ENCODE assay signal across 26 cellular contexts in the genomic region with DNA sequence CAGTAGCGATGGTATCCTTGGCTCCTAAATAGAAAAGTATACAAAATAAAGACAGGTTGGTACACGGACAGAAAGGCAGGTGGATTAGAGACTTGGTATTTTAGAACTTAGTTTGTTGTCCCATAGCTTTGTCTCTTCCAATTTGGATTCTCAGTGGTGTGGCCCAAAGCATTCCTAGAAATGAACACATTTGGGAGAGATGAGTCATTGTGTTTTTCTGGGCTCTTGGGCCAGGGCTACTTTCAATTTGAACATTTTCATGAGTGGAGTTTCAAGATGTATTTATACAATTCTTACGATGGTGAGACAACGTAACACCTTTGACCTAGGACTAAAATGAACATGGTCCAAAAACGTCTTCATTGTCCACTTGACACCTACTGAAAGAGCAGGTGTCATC.
"Had no signal": no experiment of that assay in that cellular context is flagged by ENCODE, and none has a peak within 500 bp of the region (broad histone marks: within the 10 kb centered on the region; RNA-seq: fewer than 3 reads in every experiment).

No MANE protein-coding gene starts in this region.

- H3K36me3 ChIP-seq: brain microvascular endothelial cell, gastrocnemius medialis, lower lobe of right lung, right lobe of liver, stomach had no signal

- H3K4me3 Mint-ChIP-seq: activated CD4-positive, alpha-beta memory T cell treated with anti-CD3 and anti-CD28 coated beads, Interleukin-2, amount 10 ng/mL, durations not matched to agents 7 days and 5 days; activated CD4-positive, alpha-beta T cell treated with anti-CD3 and anti-CD28 coated beads, Interleukin-2, amount 10 ng/mL, durations not matched to agents 24 days and 14 days; activated naive CD4-positive, alpha-beta T cell treated with anti-CD3 and anti-CD28 coated beads, Interleukin-2, amount 10 ng/mL, durations not matched to agents 7 days and 5 days; activated naive CD8-positive, alpha-beta T cell treated with anti-CD3 and anti-CD28 coated beads, Interleukin-2, amount 50 U/mL, for 24 hours; nephron progenitor cell; stimulated activated memory B cell treated with anti-CD40 and anti-IgM and Interleukin-4, amounts not matched to agents 10 μg/mL and 1 μg/mL and 100 μg/mL, for 72 hours; type B pancreatic cell had no signal

- ATAC-seq: activated CD4-positive, CD25-positive, alpha-beta regulatory T cell treated with anti-CD3 and anti-CD28 coated beads, Interleukin-2, amount 50 U/mL, for 24 hours; activated naive CD8-positive, alpha-beta T cell treated with anti-CD3 and anti-CD28 coated beads, Interleukin-2, amount 50 U/mL, for 24 hours; esophagus mucosa; gastrocnemius medialis; lower lobe of right lung; mucosa of descending colon; stimulated activated memory B cell treated with anti-CD40 and anti-IgM and Interleukin-4, amounts not matched to agents 10 μg/mL and 1 μg/mL and 100 μg/mL, for 72 hours had no signal

- H3K27me3 ChIP-seq: brain microvascular endothelial cell, gastrocnemius medialis, right lobe of liver, stomach had no signal

- H3K4me3 ChIP-seq: gastrocnemius medialis, lower lobe of right lung, mucosa of descending colon, right lobe of liver, smooth muscle cell, stomach had no signal

- H3K4me1 ChIP-seq: gastrocnemius medialis, lower lobe of right lung, right lobe of liver, stomach had no signal

- H3K9me3 Mint-ChIP-seq: activated CD4-positive, alpha-beta memory T cell treated with anti-CD3 and anti-CD28 coated beads, Interleukin-2, amount 10 ng/mL, durations not matched to agents 7 days and 5 days; activated CD4-positive, alpha-beta T cell treated with anti-CD3 and anti-CD28 coated beads, Interleukin-2, amount 10 ng/mL, durations not matched to agents 24 days and 14 days; activated naive CD4-positive, alpha-beta T cell treated with anti-CD3 and anti-CD28 coated beads, Interleukin-2, amount 10 ng/mL, durations not matched to agents 7 days and 5 days; activated naive CD8-positive, alpha-beta T cell treated with anti-CD3 and anti-CD28 coated beads, Interleukin-2, amount 50 U/mL, for 24 hours; nephron progenitor cell; stimulated activated memory B cell treated with anti-CD40 and anti-IgM and Interleukin-4, amounts not matched to agents 10 μg/mL and 1 μg/mL and 100 μg/mL, for 72 hours; type B pancreatic cell had no signal

- H3K27ac Mint-ChIP-seq: activated CD4-positive, alpha-beta memory T cell treated with anti-CD3 and anti-CD28 coated beads, Interleukin-2, amount 10 ng/mL, durations not matched to agents 7 days and 5 days; activated CD4-positive, alpha-beta T cell treated with anti-CD3 and anti-CD28 coated beads, Interleukin-2, amount 10 ng/mL, durations not matched to agents 24 days and 14 days; activated naive CD4-positive, alpha-beta T cell treated with anti-CD3 and anti-CD28 coated beads, Interleukin-2, amount 10 ng/mL, durations not matched to agents 7 days and 5 days; activated naive CD8-positive, alpha-beta T cell treated with anti-CD3 and anti-CD28 coated beads, Interleukin-2, amount 50 U/mL, for 24 hours; nephron progenitor cell; stimulated activated memory B cell treated with anti-CD40 and anti-IgM and Interleukin-4, amounts not matched to agents 10 μg/mL and 1 μg/mL and 100 μg/mL, for 72 hours; type B pancreatic cell had no signal

- H3K36me3 Mint-ChIP-seq: activated naive CD4-positive, alpha-beta T cell treated with anti-CD3 and anti-CD28 coated beads, Interleukin-2, amount 10 ng/mL, durations not matched to agents 7 days and 5 days; stimulated activated memory B cell treated with anti-CD40 and anti-IgM and Interleukin-4, amounts not matched to agents 10 μg/mL and 1 μg/mL and 100 μg/mL, for 72 hours; type B pancreatic cell had no signal

- H3K27ac ChIP-seq: brain microvascular endothelial cell, gastrocnemius medialis, lower lobe of right lung, right lobe of liver, stomach, VCaP had no signal

- DNase-seq: activated CD4-positive, alpha-beta memory T cell treated with anti-CD3 and anti-CD28 coated beads, Interleukin-2, amount 10 ng/mL, durations not matched to agents 7 days and 5 days; activated CD4-positive, alpha-beta T cell treated with anti-CD3 and anti-CD28 coated beads, Interleukin-2, amount 10 ng/mL, durations not matched to agents 24 days and 14 days; activated effector memory CD4-positive, alpha-beta T cell treated with anti-CD3 and anti-CD28 coated beads, Interleukin-2, amount 50 U/mL, for 16 hours; activated naive CD4-positive, alpha-beta T cell treated with anti-CD3 and anti-CD28 coated beads, Interleukin-2, amount 10 ng/mL, durations not matched to agents 7 days and 5 days; activated naive CD8-positive, alpha-beta T cell treated with anti-CD3 and anti-CD28 coated beads, Interleukin-2, amount 50 U/mL, for 24 hours; brain microvascular endothelial cell; central memory CD4-positive, alpha-beta T cell; effector memory CD4-positive, alpha-beta T cell; gastrocnemius medialis; head of caudate nucleus; islet precursor cell; left cardiac atrium; lower lobe of right lung; mesendoderm; mucosa of descending colon; nephron progenitor cell; nucleus accumbens; right lobe of liver; stimulated activated CD4-positive, alpha-beta T cell treated with anti-CD3 and anti-CD28 coated beads, Interleukin-15, amount 100 ng/mL, for 24 hours; stomach had no signal

- H3K4me1 Mint-ChIP-seq: activated CD4-positive, alpha-beta memory T cell treated with anti-CD3 and anti-CD28 coated beads, Interleukin-2, amount 10 ng/mL, durations not matched to agents 7 days and 5 days; activated CD4-positive, alpha-beta T cell treated with anti-CD3 and anti-CD28 coated beads, Interleukin-2, amount 10 ng/mL, durations not matched to agents 24 days and 14 days; activated naive CD4-positive, alpha-beta T cell treated with anti-CD3 and anti-CD28 coated beads, Interleukin-2, amount 10 ng/mL, durations not matched to agents 7 days and 5 days; activated naive CD8-positive, alpha-beta T cell treated with anti-CD3 and anti-CD28 coated beads, Interleukin-2, amount 50 U/mL, for 24 hours; stimulated activated memory B cell treated with anti-CD40 and anti-IgM and Interleukin-4, amounts not matched to agents 10 μg/mL and 1 μg/mL and 100 μg/mL, for 72 hours had no signal

- H3K9me3 ChIP-seq: gastrocnemius medialis, lower lobe of right lung, mucosa of descending colon, right lobe of liver, stomach had no signal
